21 cellular contexts compared by ENCODE assay signal in the genomic region with DNA sequence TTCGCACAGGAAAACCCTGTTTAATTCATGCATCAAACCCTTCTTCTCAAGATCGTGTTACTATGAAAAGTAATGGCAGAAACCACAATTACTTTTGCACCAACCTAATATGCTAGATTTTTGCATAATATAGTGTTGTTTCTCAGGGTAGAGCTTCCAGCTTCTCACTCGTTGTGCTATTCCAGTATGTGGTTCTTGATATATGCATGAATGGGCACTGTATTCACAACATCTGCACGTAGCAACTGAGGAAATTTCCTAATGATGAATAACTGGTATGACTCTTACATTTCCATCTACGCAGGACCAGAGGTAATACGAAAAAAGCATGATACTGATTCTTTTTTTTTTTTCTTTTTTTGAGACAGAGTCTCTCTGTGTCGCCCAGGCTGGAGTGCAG.
DNase-seq lines count a peak whose midpoint lies in the region; ATAC-seq, FAIRE-seq and TF ChIP-seq lines count a peak whose summit lies in the region.
"Had no signal": no experiment of that assay in that cellular context is flagged by ENCODE, and none has a peak within 500 bp of the region (broad histone marks: within the 10 kb centered on the region; RNA-seq: fewer than 3 reads in every experiment).

No MANE protein-coding gene starts in this region.

- H3K4me3 ChIP-seq in naive thymus-derived CD4-positive, alpha-beta T cell (ENCODE audit: low read length), result no peak overlapping the region
- no peak overlapping the region for H3K4me3 ChIP-seq in kidney (ENCODE audit: low read length in 2 of 2)
- H3K4me3 ChIP-seq: right atrium auricular region, suprapubic skin had no signal

- H3K9ac ChIP-seq in kidney (ENCODE audit: low read length in 2 of 2), result no peak overlapping the region

- H3K36me3 Mint-ChIP-seq in naive thymus-derived CD4-positive, alpha-beta T cell, result peaks cover 0 to 13% (median under 1%) of the 10 kb centered on the region in 5 donors
- H3K36me3 Mint-ChIP-seq in T-helper 17 cell (ENCODE audit: low read depth), result no peaks in the 10 kb centered on the region
- H3K36me3 Mint-ChIP-seq in effector memory CD8-positive, alpha-beta T cell (ENCODE audit: insufficient read depth), result peaks cover 3% of the 10 kb centered on the region

- H3K27me3 ChIP-seq in naive thymus-derived CD4-positive, alpha-beta T cell (ENCODE audit: control insufficient read depth in 2 of 2, insufficient read depth in 2 of 2, low read length in 2 of 2), result no peaks in the 10 kb centered on the region
- H3K27me3 ChIP-seq: right atrium auricular region, suprapubic skin had no signal

- FAIRE-seq in kidney (lab: Jason Lieb, UNC), result no peak
- FAIRE-seq: bronchial epithelial cell, GM12892, HepG2 had no signal

- no peak overlapping the region for H3K27ac Mint-ChIP-seq in naive thymus-derived CD4-positive, alpha-beta T cell
- H3K27ac Mint-ChIP-seq in T-helper 17 cell, result no peak overlapping the region
- no peak overlapping the region for H3K27ac Mint-ChIP-seq in effector memory CD8-positive, alpha-beta T cell
- H3K27ac Mint-ChIP-seq: activated CD4-positive, alpha-beta T cell treated with anti-CD3 and anti-CD28 coated beads, Interleukin-2, amount 10 ng/mL, durations not matched to agents 24 days and 14 days; activated naive CD4-positive, alpha-beta T cell treated with anti-CD3 and anti-CD28 coated beads, Interleukin-2, amount 50 U/mL, for 72 hours; H9; nephron had no signal

- H3K4me1 ChIP-seq in naive thymus-derived CD4-positive, alpha-beta T cell (ENCODE audit: control insufficient read depth in 2 of 2, insufficient read depth in 2 of 2, low read length in 2 of 2), result no peaks in the 10 kb centered on the region
- H3K4me1 ChIP-seq in kidney (ENCODE audit: control insufficient read depth in 1 of 2, insufficient read depth in 1 of 2, low read depth in 1 of 2, low read length in 2 of 2), result no peaks in the 10 kb centered on the region
- H3K4me1 ChIP-seq: right atrium auricular region, suprapubic skin had no signal

- H3K9me3 ChIP-seq in naive thymus-derived CD4-positive, alpha-beta T cell (ENCODE audit: control insufficient read depth in 2 of 3, low read length in 3 of 3), result peaks cover 0 to 5% (median 0%) of the 10 kb centered on the region in 3 experiments
- no peaks in the 10 kb centered on the region for H3K9me3 ChIP-seq in T-helper 17 cell (ENCODE audit: control insufficient read depth, low read length, poor library complexity, severe bottlenecking)
- peaks cover 6 to 9% of the 10 kb centered on the region in 2 donors for H3K9me3 ChIP-seq in kidney (ENCODE audit: control insufficient read depth in 1 of 2, low read length in 2 of 2)

- H3K9me3 Mint-ChIP-seq in naive thymus-derived CD4-positive, alpha-beta T cell, result peaks cover 8 to 19% (median 15%) of the 10 kb centered on the region in 11 donors
- peaks cover 2 to 20% of the 10 kb centered on the region in 2 donors for H3K9me3 Mint-ChIP-seq in effector memory CD8-positive, alpha-beta T cell

- no peak overlapping the region for H3K27ac ChIP-seq in naive thymus-derived CD4-positive, alpha-beta T cell (ENCODE audit: low read depth, low read length)
- H3K27ac ChIP-seq in kidney (ENCODE audit: low read depth in 2 of 2, low read length in 2 of 2), result no peak overlapping the region
- H3K27ac ChIP-seq: C4-2B, right atrium auricular region, suprapubic skin had no signal

- ATAC-seq in GM18868 (IDR thresholded peaks at IDR 0.05; ENCODE audit: unreplicated experiment), result peak; percentile 89
- peak; percentile 78 for ATAC-seq in HG02759 (IDR thresholded peaks at IDR 0.05; ENCODE audit: unreplicated experiment)
- peak; percentile 77 for ATAC-seq in HG03575 (IDR thresholded peaks at IDR 0.05; ENCODE audit: extremely low read depth, insufficient number of reproducible peaks, low FRiP score, unreplicated experiment)
- no peak for ATAC-seq in naive thymus-derived CD4-positive, alpha-beta T cell
- ATAC-seq in T-helper 17 cell, result no peak
- no peak for ATAC-seq in effector memory CD8-positive, alpha-beta T cell (replicated peaks)
- ATAC-seq: activated naive CD4-positive, alpha-beta T cell treated with anti-CD3 and anti-CD28 coated beads, Interleukin-2, amount 50 U/mL, for 72 hours; HepG2 had no signal

- no peaks in the 10 kb centered on the region for H3K36me3 ChIP-seq in naive thymus-derived CD4-positive, alpha-beta T cell (ENCODE audit: control insufficient read depth in 2 of 3, insufficient read depth in 3 of 3, low read length in 3 of 3)
- H3K36me3 ChIP-seq in kidney (ENCODE audit: control insufficient read depth in 1 of 2, insufficient read depth in 2 of 2, low read length in 2 of 2), result no peaks in the 10 kb centered on the region
- H3K36me3 ChIP-seq: right atrium auricular region, suprapubic skin had no signal

- DNase-seq in non-pigmented ciliary epithelial cell (ENCODE audit: low read depth), result peak; percentile 30
- no peak for DNase-seq in naive thymus-derived CD4-positive, alpha-beta T cell
- no peak for DNase-seq in T-helper 17 cell
- DNase-seq in effector memory CD8-positive, alpha-beta T cell, result no peak
- DNase-seq in kidney, result no peak
- DNase-seq: activated CD4-positive, alpha-beta T cell treated with anti-CD3 and anti-CD28 coated beads, Interleukin-2, amount 10 ng/mL, durations not matched to agents 24 days and 14 days; activated T-cell treated with anti-CD3 and anti-CD28 coated beads for 4 hours; H9; SHP77; T-helper 9 cell had no signal

- POLR2A ChIA-PET in naive thymus-derived CD4-positive, alpha-beta T cell (lab: Charles Lee), result no interaction called here

- no peak for TF ChIP-seq CTCF in kidney (IDR thresholded peaks at IDR 0.05; ENCODE audit: borderline replicate concordance, extremely low read depth, insufficient read depth)

- H3K27me3 Mint-ChIP-seq in naive thymus-derived CD4-positive, alpha-beta T cell, result peaks cover 0 to 14% (median 5%) of the 10 kb centered on the region in 5 donors
- H3K27me3 Mint-ChIP-seq in T-helper 17 cell, result no peaks in the 10 kb centered on the region
- H3K27me3 Mint-ChIP-seq in effector memory CD8-positive, alpha-beta T cell, result peaks cover 21 to 23% of the 10 kb centered on the region in 2 donors
- H3K27me3 Mint-ChIP-seq: activated CD4-positive, alpha-beta T cell treated with anti-CD3 and anti-CD28 coated beads, Interleukin-2, amount 10 ng/mL, durations not matched to agents 24 days and 14 days had no signal

- peaks cover 0 to 5% (median 0%) of the 10 kb centered on the region in 7 donors for H3K4me1 Mint-ChIP-seq in naive thymus-derived CD4-positive, alpha-beta T cell
- peaks cover 9% of the 10 kb centered on the region for H3K4me1 Mint-ChIP-seq in T-helper 17 cell
- H3K4me1 Mint-ChIP-seq in effector memory CD8-positive, alpha-beta T cell (ENCODE audit: low read depth in 2 of 2), result no peaks in the 10 kb centered on the region
- H3K4me1 Mint-ChIP-seq: activated CD4-positive, alpha-beta T cell treated with anti-CD3 and anti-CD28 coated beads, Interleukin-2, amount 10 ng/mL, durations not matched to agents 24 days and 14 days; nephron had no signal

- H3K4me3 Mint-ChIP-seq in naive thymus-derived CD4-positive, alpha-beta T cell, result no peak overlapping the region
- no peak overlapping the region for H3K4me3 Mint-ChIP-seq in T-helper 17 cell
- H3K4me3 Mint-ChIP-seq in effector memory CD8-positive, alpha-beta T cell, result no peak overlapping the region
- H3K4me3 Mint-ChIP-seq: activated CD4-positive, alpha-beta T cell treated with anti-CD3 and anti-CD28 coated beads, Interleukin-2, amount 10 ng/mL, durations not matched to agents 24 days and 14 days; H9; nephron had no signal

- CTCF ChIA-PET in naive thymus-derived CD4-positive, alpha-beta T cell (lab: Charles Lee), result no interaction called here

- intact Hi-C loops in naive thymus-derived CD4-positive, alpha-beta T cell (cut with micrococcal nuclease), result no loop called here
- intact Hi-C loops in kidney (cut with DNase I), result no loop called here

Comparison
In these comparisons a context has a peak if more than half of its experiments do, and no peak if none do; other contexts are left out.
1. ATAC-seq: peak in GM18868 (single experiment), HG02759 (single experiment) and HG03575 (single experiment); none in naive thymus-derived CD4-positive, alpha-beta T cell (single experiment), T-helper 17 cell (single experiment) and effector memory CD8-positive, alpha-beta T cell (single experiment).